Comparison of ENCODE assay signal across 28 cellular contexts in genomic region chr7:3574386-3574785, GRCh38.
"Had no signal": no experiment of that assay in that cellular context is flagged by ENCODE, and none has a peak within 500 bp of the region (broad histone marks: within the 10 kb centered on the region; RNA-seq: fewer than 3 reads in every experiment).

No MANE protein-coding gene starts in this region.

- H3K79me2 ChIP-seq: parathyroid adenoma had no signal

- H3K36me3 ChIP-seq: ovary, right lobe of liver, sigmoid colon, stomach, thoracic aorta, thyroid gland, tibial nerve, upper lobe of right lung, vagina had no signal

- H3K27ac Mint-ChIP-seq: naive thymus-derived CD8-positive, alpha-beta T cell; natural killer cell treated with Interleukin-12 subunit alpha and Interleukin-12 subunit beta and Interleukin-15 and Interleukin-18, amount 100 ng/mL, for 72 hours; nephron progenitor cell; progenitor cell of endocrine pancreas; stimulated activated effector memory CD8-positive, alpha-beta T cell treated with anti-CD3 and anti-CD28 coated beads, Interleukin-12 subunit alpha, Interleukin-12 subunit beta, amount 100 ng/mL, for 72 hours; stimulated activated naive B cell treated with anti-CD40 and anti-IgM and Interleukin-4, amounts not matched to agents 10 μg/mL and 1 μg/mL and 100 μg/mL, for 72 hours; stimulated activated naive CD8-positive, alpha-beta T cell treated with anti-CD3 and anti-CD28 coated beads, Interleukin-15, Interleukin-2, amounts not matched to agents 100 ng/mL and 50 ng/mL, for 24 hours; type B pancreatic cell had no signal

- FAIRE-seq: small intestine had no signal

- H3K9ac ChIP-seq: parathyroid adenoma had no signal

- H3K4me1 Mint-ChIP-seq: neural crest cell; stimulated activated effector memory CD8-positive, alpha-beta T cell treated with anti-CD3 and anti-CD28 coated beads, Interleukin-12 subunit alpha, Interleukin-12 subunit beta, amount 100 ng/mL, for 72 hours; stimulated activated naive B cell treated with anti-CD40 and anti-IgM and Interleukin-4, amounts not matched to agents 10 μg/mL and 1 μg/mL and 100 μg/mL, for 72 hours had no signal

- H3K4me3 ChIP-seq: ovary, psoas muscle, right lobe of liver, sigmoid colon, stomach, thoracic aorta, thyroid gland, tibial nerve, upper lobe of right lung, vagina had no signal

- H3K4me1 ChIP-seq: parathyroid adenoma, psoas muscle, right lobe of liver, sigmoid colon, stomach, thyroid gland, tibial nerve, upper lobe of right lung, vagina had no signal

- H3K4me3 Mint-ChIP-seq: naive thymus-derived CD8-positive, alpha-beta T cell; natural killer cell treated with Interleukin-12 subunit alpha and Interleukin-12 subunit beta and Interleukin-15 and Interleukin-18, amount 100 ng/mL, for 72 hours; nephron progenitor cell; neural crest cell; stimulated activated effector memory CD8-positive, alpha-beta T cell treated with anti-CD3 and anti-CD28 coated beads, Interleukin-12 subunit alpha, Interleukin-12 subunit beta, amount 100 ng/mL, for 72 hours; stimulated activated naive B cell treated with anti-CD40 and anti-IgM and Interleukin-4, amounts not matched to agents 10 μg/mL and 1 μg/mL and 100 μg/mL, for 72 hours; stimulated activated naive CD8-positive, alpha-beta T cell treated with anti-CD3 and anti-CD28 coated beads, Interleukin-15, Interleukin-2, amounts not matched to agents 100 ng/mL and 50 ng/mL, for 24 hours; type B pancreatic cell had no signal

- ATAC-seq: naive thymus-derived CD8-positive, alpha-beta T cell; natural killer cell treated with Interleukin-12 subunit alpha and Interleukin-12 subunit beta and Interleukin-15 and Interleukin-18, amount 100 ng/mL, for 72 hours; psoas muscle; right cardiac atrium; right lobe of liver; stimulated activated effector memory CD8-positive, alpha-beta T cell treated with anti-CD3 and anti-CD28 coated beads, Interleukin-12 subunit alpha, Interleukin-12 subunit beta, amount 100 ng/mL, for 72 hours; stimulated activated naive B cell treated with anti-CD40 and anti-IgM and Interleukin-4, amounts not matched to agents 10 μg/mL and 1 μg/mL and 100 μg/mL, for 72 hours; upper lobe of right lung had no signal

- H3K36me3 Mint-ChIP-seq: stimulated activated effector memory CD8-positive, alpha-beta T cell treated with anti-CD3 and anti-CD28 coated beads, Interleukin-12 subunit alpha, Interleukin-12 subunit beta, amount 100 ng/mL, for 72 hours had no signal

- H3K9me3 ChIP-seq: ovary, right lobe of liver, sigmoid colon, thyroid gland, vagina had no signal

- DNase-seq: naive thymus-derived CD8-positive, alpha-beta T cell; nephron progenitor cell; occipital lobe; ovary; psoas muscle; right cardiac atrium; right lobe of liver; sigmoid colon; small intestine; stimulated activated CD4-positive, alpha-beta T cell treated with anti-CD3 and anti-CD28 coated beads, Interleukin-15, amount 100 ng/mL, for 24 hours; stimulated activated CD4-positive, alpha-beta T cell treated with anti-CD3 and anti-CD28 coated beads, Interleukin-2, amount 100 ng/mL, for 24 hours; stimulated activated CD4-positive, alpha-beta T cell treated with anti-CD3 and anti-CD28 coated beads, Interleukin-2, amount 100 ng/mL, for 48 hours; stimulated activated CD4-positive, alpha-beta T cell treated with anti-CD3 and anti-CD28 coated beads, Interleukin-4, amount 100 ng/mL, for 24 hours; stimulated activated naive B cell treated with anti-CD40 and anti-IgM and Interleukin-4, amounts not matched to agents 10 μg/mL and 1 μg/mL and 100 μg/mL, for 72 hours; stimulated activated naive CD4-positive, alpha-beta T cell treated with Interleukin-2 at 50 U/mL for 16 hours; stomach; thyroid gland; upper lobe of right lung had no signal

- H3K27ac ChIP-seq: ovary, parathyroid adenoma, psoas muscle, right lobe of liver, sigmoid colon, stomach, thoracic aorta, thyroid gland, tibial nerve, upper lobe of right lung, vagina had no signal

- H3K27me3 ChIP-seq: ovary, right lobe of liver, sigmoid colon, stomach, thyroid gland, tibial nerve, upper lobe of right lung, vagina had no signal

- H2AFZ ChIP-seq: parathyroid adenoma had no signal

- H3K27me3 Mint-ChIP-seq: progenitor cell of endocrine pancreas, type B pancreatic cell had no signal
